Comparison of ENCODE assay signal across 12 cellular contexts in genomic region chr9:118961857-118962256, GRCh38.
DNase-seq lines count a peak whose midpoint lies in the region; ATAC-seq, FAIRE-seq and TF ChIP-seq lines count a peak whose summit lies in the region.
"Had no signal": no experiment of that assay in that cellular context is flagged by ENCODE, and none has a peak within 500 bp of the region (broad histone marks: within the 10 kb centered on the region; RNA-seq: fewer than 3 reads in every experiment).

No MANE protein-coding gene starts in this region.

- H3K4me3 ChIP-seq in AG09309 (ENCODE audit: control insufficient read depth, low read depth, low read length) (no peak overlapping the region), epithelial cell of proximal tubule (ENCODE audit: low read depth, low read length) (no peak overlapping the region)
- H3K4me3 ChIP-seq: adrenal gland, ovary had no signal

- CTCF ChIA-PET in activated CD4-positive, alpha-beta memory T cell treated with anti-CD3 and anti-CD28 coated beads, Interleukin-2, amount 10 ng/mL, durations not matched to agents 7 days and 5 days (lab: Charles Lee): no interaction called here

- POLR2A ChIA-PET in activated CD4-positive, alpha-beta memory T cell treated with anti-CD3 and anti-CD28 coated beads, Interleukin-2, amount 10 ng/mL, durations not matched to agents 7 days and 5 days (lab: Charles Lee): no interaction called here

- H3K9me3 Mint-ChIP-seq in activated CD4-positive, alpha-beta memory T cell treated with anti-CD3 and anti-CD28 coated beads, Interleukin-2, amount 10 ng/mL, durations not matched to agents 7 days and 5 days: peaks cover 9% of the 10 kb centered on the region

- TF ChIP-seq CTCF in AG09309 (IDR thresholded peaks at IDR 0.05; ENCODE audit: control insufficient read depth, insufficient read depth, low read depth, low read length, missing control alignments) (no peak), epithelial cell of proximal tubule (conservative IDR thresholded peaks at IDR 0.05; ENCODE audit: low read depth, low read length) (no peak), GM20000 (IDR thresholded peaks at IDR 0.05; ENCODE audit: extremely low read depth, missing control alignments) (no peak)

- DNase-seq in AG09309 (ENCODE audit: low read depth): peak; percentile 23
- DNase-seq in HTR-8/SVneo (ENCODE audit: insufficient read length, low spot score): peak; percentile 1
- DNase-seq in epithelial cell of proximal tubule (ENCODE audit: low read depth): peak; percentile 97
- DNase-seq in myocyte (ENCODE audit: low read depth): peak; percentile 91
- no peak for DNase-seq in activated CD4-positive, alpha-beta memory T cell treated with anti-CD3 and anti-CD28 coated beads, Interleukin-2, amount 10 ng/mL, durations not matched to agents 7 days and 5 days
- no peak for DNase-seq in GM20000 (ENCODE audit: low spot score)
- DNase-seq in NCI-H345 treated with DMSO at 0.1 percent for 48 hours (lab: John Stamatoyannopoulos, UW; ENCODE audit: unreplicated experiment): no peak
- DNase-seq: activated CD4-positive, alpha-beta T cell treated with anti-CD3 and anti-CD28 coated beads for 48 hours; CD8-positive, alpha-beta T cell; ovary had no signal

- no peak for ATAC-seq in GM18873 (IDR thresholded peaks at IDR 0.05; ENCODE audit: low FRiP score, unreplicated experiment)
- ATAC-seq: CD8-positive, alpha-beta T cell had no signal

- H3K4me1 Mint-ChIP-seq in activated CD4-positive, alpha-beta memory T cell treated with anti-CD3 and anti-CD28 coated beads, Interleukin-2, amount 10 ng/mL, durations not matched to agents 7 days and 5 days: no peaks in the 10 kb centered on the region

- FAIRE-seq in HTR-8/SVneo (lab: Jason Lieb, UNC): no peak

- H3K36me3 Mint-ChIP-seq in activated CD4-positive, alpha-beta memory T cell treated with anti-CD3 and anti-CD28 coated beads, Interleukin-2, amount 10 ng/mL, durations not matched to agents 7 days and 5 days (ENCODE audit: low read depth): no peaks in the 10 kb centered on the region
- H3K36me3 Mint-ChIP-seq: CD8-positive, alpha-beta T cell had no signal

- H3K27ac Mint-ChIP-seq in activated CD4-positive, alpha-beta memory T cell treated with anti-CD3 and anti-CD28 coated beads, Interleukin-2, amount 10 ng/mL, durations not matched to agents 7 days and 5 days: no peak overlapping the region
- H3K27ac Mint-ChIP-seq: CD8-positive, alpha-beta T cell had no signal

- no peak overlapping the region for H3K4me3 Mint-ChIP-seq in activated CD4-positive, alpha-beta memory T cell treated with anti-CD3 and anti-CD28 coated beads, Interleukin-2, amount 10 ng/mL, durations not matched to agents 7 days and 5 days
- H3K4me3 Mint-ChIP-seq: CD8-positive, alpha-beta T cell had no signal

- no peaks in the 10 kb centered on the region for H3K27me3 Mint-ChIP-seq in activated CD4-positive, alpha-beta memory T cell treated with anti-CD3 and anti-CD28 coated beads, Interleukin-2, amount 10 ng/mL, durations not matched to agents 7 days and 5 days

Comparison
In these comparisons a context has a peak if more than half of its experiments do, and no peak if none do; other contexts are left out.
1. DNase-seq: peak in AG09309 (single experiment), HTR-8/SVneo (single experiment), epithelial cell of proximal tubule (single experiment) and myocyte (single experiment); none in activated CD4-positive, alpha-beta memory T cell treated with anti-CD3 and anti-CD28 coated beads, Interleukin-2, amount 10 ng/mL, durations not matched to agents 7 days and 5 days (single experiment), GM20000 (single experiment) and NCI-H345 treated with DMSO at 0.1 percent for 48 hours (single experiment).